In the genomic region with DNA sequence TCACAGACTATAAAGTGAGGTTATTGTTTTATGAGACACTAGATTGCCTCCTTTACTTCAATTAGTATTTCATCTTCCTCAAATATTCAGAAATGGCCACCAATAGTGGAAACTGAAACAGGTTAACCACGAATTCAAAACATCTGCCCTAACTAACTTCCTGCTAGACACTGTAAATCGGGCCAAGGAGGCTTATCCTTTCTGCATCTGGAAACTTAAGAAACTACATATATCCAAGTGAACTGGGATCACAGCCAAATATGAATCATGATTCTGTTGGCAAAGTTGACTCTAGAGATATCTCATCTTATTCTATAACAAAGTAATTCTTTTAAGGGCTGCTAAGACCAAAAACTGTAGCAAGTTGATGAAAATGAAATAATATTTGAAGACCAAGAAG, we compare ENCODE assay signal across 1 cellular context.
TF ChIP-seq lines count a peak whose summit lies in the region.

No MANE protein-coding gene starts in this region.

TF ChIP-seq in K562, 482 proteins besides CTCF, POLR2A, EP300 and RAD21 (continued from another document):
- TF ChIP-seq, protein P1, sequence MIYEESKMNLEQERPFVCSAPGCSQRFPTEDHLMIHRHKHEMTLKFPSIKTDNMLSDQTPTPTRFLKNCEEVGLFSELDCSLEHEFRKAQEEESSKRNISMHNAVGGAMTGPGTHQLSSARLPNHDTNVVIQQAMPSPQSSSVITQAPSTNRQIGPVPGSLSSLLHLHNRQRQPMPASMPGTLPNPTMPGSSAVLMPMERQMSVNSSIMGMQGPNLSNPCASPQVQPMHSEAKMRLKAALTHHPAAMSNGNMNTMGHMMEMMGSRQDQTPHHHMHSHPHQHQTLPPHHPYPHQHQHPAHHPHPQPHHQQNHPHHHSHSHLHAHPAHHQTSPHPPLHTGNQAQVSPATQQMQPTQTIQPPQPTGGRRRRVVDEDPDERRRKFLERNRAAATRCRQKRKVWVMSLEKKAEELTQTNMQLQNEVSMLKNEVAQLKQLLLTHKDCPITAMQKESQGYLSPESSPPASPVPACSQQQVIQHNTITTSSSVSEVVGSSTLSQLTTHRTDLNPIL (CRISPR knock-in tag; IDR thresholded peaks at IDR 0.05), result no peak
- TF ChIP-seq KLF16 (IDR thresholded peaks at IDR 0.05) (no peak), SP1 (CRISPR knock-in tag; IDR thresholded peaks at IDR 0.05) (no peak)
